In the genomic region with DNA sequence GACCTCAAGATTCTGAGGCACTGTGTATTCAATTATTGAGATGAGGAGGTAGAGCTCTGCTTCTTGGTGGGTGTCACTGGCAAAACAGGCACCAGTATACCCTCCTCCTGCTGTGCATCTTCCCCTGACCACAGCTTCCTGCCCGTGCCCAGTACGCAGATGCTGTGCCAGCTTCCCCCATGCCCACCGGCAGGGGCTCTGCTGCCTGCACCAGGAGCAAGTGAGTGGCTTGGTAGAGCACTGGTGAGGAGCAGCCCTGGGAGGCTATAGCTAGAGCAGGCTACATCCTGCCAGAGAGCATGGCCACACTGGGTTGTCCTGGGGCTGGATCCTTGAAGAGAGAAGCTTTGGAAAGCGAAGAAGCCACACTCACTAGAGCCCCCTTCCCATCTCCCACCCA, we compare ENCODE assay signal across 1 cellular context.
TF ChIP-seq lines count a peak whose summit lies in the region.

No MANE protein-coding gene starts in this region.

TF ChIP-seq in H1, 55 proteins besides CTCF, POLR2A, EP300 and RAD21 (continued from another document):
- TF ChIP-seq CHD7 (IDR thresholded peaks at IDR 0.05; ENCODE audit: insufficient replicate concordance, low read length) (no peak), ASH2L (IDR thresholded peaks at IDR 0.05; ENCODE audit: low read length) (no peak), BACH1 (IDR thresholded peaks at IDR 0.05; ENCODE audit: low read length) (no peak), BRCA1 (IDR thresholded peaks at IDR 0.05; ENCODE audit: low read depth, low read length) (no peak), SIX5 (IDR thresholded peaks at IDR 0.05; ENCODE audit: low read depth, low read length) (no peak), TAF1 (IDR thresholded peaks at IDR 0.05; ENCODE audit: low read depth, low read length) (no peak), JUND (IDR thresholded peaks at IDR 0.05; ENCODE audit: low read length) (no peak), TAF7 (optimal IDR thresholded peaks at IDR 0.05; ENCODE audit: borderline replicate concordance, low read depth, low read length) (no peak), RFX5 (IDR thresholded peaks at IDR 0.05; ENCODE audit: borderline replicate concordance, low read depth, low read length) (no peak), CEBPB (IDR thresholded peaks at IDR 0.05; ENCODE audit: low read depth, low read length) (no peak), POU5F1 (IDR thresholded peaks at IDR 0.05; ENCODE audit: low read depth, low read length) (no peak), KDM1A (IDR thresholded peaks at IDR 0.05; ENCODE audit: borderline replicate concordance, low read length) (no peak)
